Comparison of ENCODE assay signal across 23 cellular contexts in the genomic region with DNA sequence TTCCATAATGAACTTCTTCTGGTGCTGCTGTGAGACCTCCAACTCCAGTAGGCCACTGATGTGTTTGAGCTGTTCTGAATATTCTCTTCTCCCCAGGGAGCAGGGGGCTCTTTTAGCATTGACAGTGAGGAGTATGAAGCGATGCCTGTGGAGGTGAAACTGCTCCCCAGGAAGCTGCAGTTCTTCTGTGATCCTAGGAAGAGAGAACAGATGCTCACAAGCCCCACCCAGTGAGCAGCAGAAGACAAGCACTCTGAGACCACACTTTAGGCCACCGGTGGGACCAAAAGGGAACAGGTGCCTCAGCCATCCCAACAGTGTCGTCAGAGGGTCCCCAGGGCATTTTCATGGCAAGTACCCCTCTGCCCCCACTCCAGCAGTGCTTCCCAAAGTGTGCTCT. TPM values are rescaled to one million over a fixed set of nuclear protein-coding genes. Genes with fewer than 3 reads are reported as not detected.
"Had no signal": no experiment of that assay in that cellular context is flagged by ENCODE, and none has a peak within 500 bp of the region (broad histone marks: within the 10 kb centered on the region; RNA-seq: fewer than 3 reads in every experiment).

No MANE protein-coding gene starts in this region.

- H3K4me3 Mint-ChIP-seq: activated naive CD8-positive, alpha-beta T cell treated with anti-CD3 and anti-CD28 coated beads for 36 hours; natural killer cell treated with Interleukin-12 subunit alpha and Interleukin-12 subunit beta and Interleukin-15 and Interleukin-18, amount 100 ng/mL, for 72 hours; stimulated activated effector memory CD8-positive, alpha-beta T cell treated with anti-CD3 and anti-CD28 coated beads, Interleukin-12 subunit alpha, Interleukin-12 subunit beta, amount 100 ng/mL, for 72 hours had no signal

- H3K9me3 Mint-ChIP-seq: activated naive CD8-positive, alpha-beta T cell treated with anti-CD3 and anti-CD28 coated beads for 36 hours; natural killer cell treated with Interleukin-12 subunit alpha and Interleukin-12 subunit beta and Interleukin-15 and Interleukin-18, amount 100 ng/mL, for 72 hours; stimulated activated effector memory CD8-positive, alpha-beta T cell treated with anti-CD3 and anti-CD28 coated beads, Interleukin-12 subunit alpha, Interleukin-12 subunit beta, amount 100 ng/mL, for 72 hours had no signal

- H3K27ac ChIP-seq: esophagus squamous epithelium, gastrocnemius medialis, pancreas, transverse colon, uterus had no signal

- H3K27ac Mint-ChIP-seq: activated naive CD8-positive, alpha-beta T cell treated with anti-CD3 and anti-CD28 coated beads for 36 hours; stimulated activated effector memory CD8-positive, alpha-beta T cell treated with anti-CD3 and anti-CD28 coated beads, Interleukin-12 subunit alpha, Interleukin-12 subunit beta, amount 100 ng/mL, for 72 hours had no signal

- H3K9me3 ChIP-seq: esophagus squamous epithelium, gastrocnemius medialis, pancreas, transverse colon, uterus had no signal

- H3K27me3 ChIP-seq: esophagus squamous epithelium, gastrocnemius medialis, pancreas, transverse colon, uterus had no signal

- DNase-seq: activated naive CD4-positive, alpha-beta T cell treated with Interleukin-2 at 50 U/mL for 16 hours; activated naive CD8-positive, alpha-beta T cell treated with anti-CD3 and anti-CD28 coated beads for 36 hours; activated T-cell treated with anti-CD3 and anti-CD28 coated beads, Interleukin-2, amount 50 U/mL, for 1 hour; central memory CD4-positive, alpha-beta T cell; dermis blood vessel endothelial cell; effector CD8-positive, alpha-beta T cell; esophagus squamous epithelium; gastrocnemius medialis; hypothalamus; islet precursor cell; left cardiac atrium; pancreas; right cardiac atrium; stimulated activated CD4-positive, alpha-beta T cell treated with anti-CD3 and anti-CD28 coated beads, Interleukin-12 subunit alpha, Interleukin-12 subunit beta, amount 100 ng/mL, for 4 hours; T-helper 9 cell; transverse colon; uterus had no signal

- H3K27me3 Mint-ChIP-seq: activated naive CD8-positive, alpha-beta T cell treated with anti-CD3 and anti-CD28 coated beads for 36 hours; natural killer cell treated with Interleukin-12 subunit alpha and Interleukin-12 subunit beta and Interleukin-15 and Interleukin-18, amount 100 ng/mL, for 72 hours had no signal

- H3K4me3 ChIP-seq: esophagus squamous epithelium, gastrocnemius medialis, pancreas, transverse colon, uterus had no signal

- ATAC-seq: gastrocnemius medialis; left cardiac atrium; natural killer cell treated with Interleukin-12 subunit alpha and Interleukin-12 subunit beta and Interleukin-15 and Interleukin-18, amount 100 ng/mL, for 72 hours; pancreas; right cardiac atrium; stimulated activated effector memory CD8-positive, alpha-beta T cell treated with anti-CD3 and anti-CD28 coated beads, Interleukin-12 subunit alpha, Interleukin-12 subunit beta, amount 100 ng/mL, for 72 hours had no signal

- H3K36me3 ChIP-seq: uterus had no signal

- H3K4me1 ChIP-seq: uterus had no signal

RNA-seq across cellular contexts. Expression of gene WEE2, which starts 55.5 kb away (rescaled TPM):
- total RNA-seq: activated naive CD8-positive, alpha-beta T cell treated with anti-CD3 and anti-CD28 coated beads for 36 hours; astrocyte; dermis blood vessel endothelial cell; esophagus squamous epithelium; gastrocnemius medialis; left cardiac atrium; liver; pulmonary artery endothelial cell; right cardiac atrium; skeletal muscle tissue; transverse colon had no signal
- polyA plus RNA-seq: liver, right cardiac atrium had no signal
